In the genomic region with DNA sequence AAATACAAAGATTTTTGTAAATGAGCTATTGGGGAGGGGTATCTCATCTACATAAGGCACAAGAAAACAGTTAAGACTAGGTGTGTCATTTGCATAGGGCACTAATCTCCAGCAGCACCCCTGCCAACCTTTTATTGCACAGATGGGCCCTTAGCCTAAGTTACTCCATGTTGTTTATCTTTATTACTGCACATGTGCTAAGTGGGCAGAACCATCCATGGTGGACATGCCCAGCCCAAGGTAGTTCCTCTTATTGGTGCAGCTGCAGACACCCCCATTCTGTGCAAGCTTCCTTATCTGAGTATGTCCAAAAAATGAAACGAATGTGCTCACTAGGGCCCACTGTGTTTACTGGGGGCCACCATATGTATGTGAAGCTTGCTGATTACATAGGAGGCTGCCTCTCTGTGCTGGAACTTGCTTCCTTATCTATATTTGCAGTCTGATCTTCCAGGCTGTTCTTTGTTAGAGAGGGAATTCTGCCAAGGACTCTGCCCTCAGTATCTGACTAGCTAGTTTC, we compare ENCODE assay signal across 1 cellular context.
TF ChIP-seq lines count a peak whose summit lies in the region.

No MANE protein-coding gene starts in this region.

TF ChIP-seq in K562, 482 proteins besides CTCF, POLR2A, EP300 and RAD21 (continued from another document and continues in another):
- TF ChIP-seq, protein P1, sequence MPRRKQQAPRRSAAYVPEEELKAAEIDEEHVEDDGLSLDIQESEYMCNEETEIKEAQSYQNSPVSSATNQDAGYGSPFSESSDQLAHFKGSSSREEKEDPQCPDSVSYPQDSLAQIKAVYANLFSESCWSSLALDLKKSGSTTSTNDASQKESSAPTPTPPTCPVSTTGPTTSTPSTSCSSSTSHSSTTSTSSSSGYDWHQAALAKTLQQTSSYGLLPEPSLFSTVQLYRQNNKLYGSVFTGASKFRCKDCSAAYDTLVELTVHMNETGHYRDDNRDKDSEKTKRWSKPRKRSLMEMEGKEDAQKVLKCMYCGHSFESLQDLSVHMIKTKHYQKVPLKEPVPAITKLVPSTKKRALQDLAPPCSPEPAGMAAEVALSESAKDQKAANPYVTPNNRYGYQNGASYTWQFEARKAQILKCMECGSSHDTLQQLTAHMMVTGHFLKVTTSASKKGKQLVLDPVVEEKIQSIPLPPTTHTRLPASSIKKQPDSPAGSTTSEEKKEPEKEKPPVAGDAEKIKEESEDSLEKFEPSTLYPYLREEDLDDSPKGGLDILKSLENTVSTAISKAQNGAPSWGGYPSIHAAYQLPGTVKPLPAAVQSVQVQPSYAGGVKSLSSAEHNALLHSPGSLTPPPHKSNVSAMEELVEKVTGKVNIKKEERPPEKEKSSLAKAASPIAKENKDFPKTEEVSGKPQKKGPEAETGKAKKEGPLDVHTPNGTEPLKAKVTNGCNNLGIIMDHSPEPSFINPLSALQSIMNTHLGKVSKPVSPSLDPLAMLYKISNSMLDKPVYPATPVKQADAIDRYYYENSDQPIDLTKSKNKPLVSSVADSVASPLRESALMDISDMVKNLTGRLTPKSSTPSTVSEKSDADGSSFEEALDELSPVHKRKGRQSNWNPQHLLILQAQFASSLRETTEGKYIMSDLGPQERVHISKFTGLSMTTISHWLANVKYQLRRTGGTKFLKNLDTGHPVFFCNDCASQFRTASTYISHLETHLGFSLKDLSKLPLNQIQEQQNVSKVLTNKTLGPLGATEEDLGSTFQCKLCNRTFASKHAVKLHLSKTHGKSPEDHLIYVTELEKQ (CRISPR knock-in tag; IDR thresholded peaks at IDR 0.05): peak; percentile 90
- TF ChIP-seq ELF4 (CRISPR knock-in tag; IDR thresholded peaks at IDR 0.05) (peak; percentile 97), ZNF175 (CRISPR knock-in tag; IDR thresholded peaks at IDR 0.05; ENCODE audit: low read depth) (peak; percentile 98), NR2F6 (CRISPR knock-in tag; IDR thresholded peaks at IDR 0.05) (peak; percentile 78; the same call in 1 of the 2 replicates), GABPB1 (CRISPR knock-in tag; IDR thresholded peaks at IDR 0.05) (no peak), MTA1 (IDR thresholded peaks at IDR 0.05; ENCODE audit: borderline replicate concordance) (peak; percentile 21; the same call in 1 of the 2 replicates), PCBP2 (IDR thresholded peaks at IDR 0.05; ENCODE audit: low read depth, low read length, poor library complexity, severe bottlenecking) (no peak), GATAD2B (IDR thresholded peaks at IDR 0.05; ENCODE audit: borderline replicate concordance) (0 out of 2 replicates have a peak, but pooled peaks have one; percentile 20), TEAD1 (CRISPR knock-in tag; IDR thresholded peaks at IDR 0.05) (peak in 1 of 2 experiments; percentile 97; a peak in 2 of 4 replicates), HNRNPL (IDR thresholded peaks at IDR 0.05; ENCODE audit: low read depth, low read length) (peak; percentile 37; the same call in 1 of the 2 replicates), NCOR1 (IDR thresholded peaks at IDR 0.05) (peak; percentile 87), HMGN3 (IDR thresholded peaks at IDR 0.05; ENCODE audit: borderline replicate concordance, extremely low read depth, insufficient read length, low read depth, low read length) (no peak), FOXK2 (conservative IDR thresholded peaks at IDR 0.05 in 1 of 2, IDR thresholded peaks at IDR 0.05 in 1 of 2; ENCODE audit: low read depth in 2 of 2) (peak; percentile 55 to 68), TEAD4 (IDR thresholded peaks at IDR 0.05; ENCODE audit: low read length) (peak; percentile 93), TEAD4 (CRISPR knock-in tag; IDR thresholded peaks at IDR 0.05; ENCODE audit: borderline replicate concordance) (no peak), NFXL1 (CRISPR knock-in tag; IDR thresholded peaks at IDR 0.05) (peak; percentile 95), PRPF4 (IDR thresholded peaks at IDR 0.05; ENCODE audit: insufficient read depth, low read depth, low read length, poor library complexity, severe bottlenecking) (no peak), DDX20 (tag; IDR thresholded peaks at IDR 0.05; ENCODE audit: low read depth) (peak; percentile 86), FOSL1 (tag; conservative IDR thresholded peaks at IDR 0.05) (peak; percentile 38), MEIS2 (IDR thresholded peaks at IDR 0.05; ENCODE audit: partially characterized antibody) (no peak), CBFA2T2 (conservative IDR thresholded peaks at IDR 0.05) (peak; percentile 90), MTA2 (IDR thresholded peaks at IDR 0.05; ENCODE audit: low read depth) (peak; percentile 76), ZNF75A (CRISPR knock-in tag; IDR thresholded peaks at IDR 0.05) (peak; percentile 69; the same call in 1 of the 2 replicates), ZNF586 (CRISPR knock-in tag; conservative IDR thresholded peaks at IDR 0.05) (peak; percentile 94), SOX6 (IDR thresholded peaks at IDR 0.05) (peak; percentile 64), ZNF699 (CRISPR knock-in tag; IDR thresholded peaks at IDR 0.05; ENCODE audit: insufficient replicate concordance) (peak; percentile 43), NFIC (IDR thresholded peaks at IDR 0.05) (peak; percentile 74), FOXA3 (CRISPR knock-in tag; conservative IDR thresholded peaks at IDR 0.05 in 1 of 2, IDR thresholded peaks at IDR 0.05 in 1 of 2) (peak; percentile 89 to 93)
- TF ChIP-seq, protein P2, sequence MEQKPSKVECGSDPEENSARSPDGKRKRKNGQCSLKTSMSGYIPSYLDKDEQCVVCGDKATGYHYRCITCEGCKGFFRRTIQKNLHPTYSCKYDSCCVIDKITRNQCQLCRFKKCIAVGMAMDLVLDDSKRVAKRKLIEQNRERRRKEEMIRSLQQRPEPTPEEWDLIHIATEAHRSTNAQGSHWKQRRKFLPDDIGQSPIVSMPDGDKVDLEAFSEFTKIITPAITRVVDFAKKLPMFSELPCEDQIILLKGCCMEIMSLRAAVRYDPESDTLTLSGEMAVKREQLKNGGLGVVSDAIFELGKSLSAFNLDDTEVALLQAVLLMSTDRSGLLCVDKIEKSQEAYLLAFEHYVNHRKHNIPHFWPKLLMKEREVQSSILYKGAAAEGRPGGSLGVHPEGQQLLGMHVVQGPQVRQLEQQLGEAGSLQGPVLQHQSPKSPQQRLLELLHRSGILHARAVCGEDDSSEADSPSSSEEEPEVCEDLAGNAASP (IDR thresholded peaks at IDR 0.05): no peak
- TF ChIP-seq, protein P3, sequence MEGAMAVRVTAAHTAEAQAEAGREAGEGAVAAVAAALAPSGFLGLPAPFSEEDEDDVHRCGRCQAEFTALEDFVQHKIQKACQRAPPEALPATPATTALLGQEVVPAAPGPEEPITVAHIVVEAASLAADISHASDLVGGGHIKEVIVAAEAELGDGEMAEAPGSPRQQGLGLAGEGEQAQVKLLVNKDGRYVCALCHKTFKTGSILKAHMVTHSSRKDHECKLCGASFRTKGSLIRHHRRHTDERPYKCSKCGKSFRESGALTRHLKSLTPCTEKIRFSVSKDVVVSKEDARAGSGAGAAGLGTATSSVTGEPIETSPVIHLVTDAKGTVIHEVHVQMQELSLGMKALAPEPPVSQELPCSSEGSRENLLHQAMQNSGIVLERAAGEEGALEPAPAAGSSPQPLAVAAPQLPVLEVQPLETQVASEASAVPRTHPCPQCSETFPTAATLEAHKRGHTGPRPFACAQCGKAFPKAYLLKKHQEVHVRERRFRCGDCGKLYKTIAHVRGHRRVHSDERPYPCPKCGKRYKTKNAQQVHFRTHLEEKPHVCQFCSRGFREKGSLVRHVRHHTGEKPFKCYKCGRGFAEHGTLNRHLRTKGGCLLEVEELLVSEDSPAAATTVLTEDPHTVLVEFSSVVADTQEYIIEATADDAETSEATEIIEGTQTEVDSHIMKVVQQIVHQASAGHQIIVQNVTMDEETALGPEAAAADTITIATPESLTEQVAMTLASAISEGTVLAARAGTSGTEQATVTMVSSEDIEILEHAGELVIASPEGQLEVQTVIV (CRISPR knock-in tag; IDR thresholded peaks at IDR 0.05; ENCODE audit: borderline replicate concordance): 0 out of 2 replicates have a peak, but pooled peaks have one; percentile 52
- TF ChIP-seq, protein P4, sequence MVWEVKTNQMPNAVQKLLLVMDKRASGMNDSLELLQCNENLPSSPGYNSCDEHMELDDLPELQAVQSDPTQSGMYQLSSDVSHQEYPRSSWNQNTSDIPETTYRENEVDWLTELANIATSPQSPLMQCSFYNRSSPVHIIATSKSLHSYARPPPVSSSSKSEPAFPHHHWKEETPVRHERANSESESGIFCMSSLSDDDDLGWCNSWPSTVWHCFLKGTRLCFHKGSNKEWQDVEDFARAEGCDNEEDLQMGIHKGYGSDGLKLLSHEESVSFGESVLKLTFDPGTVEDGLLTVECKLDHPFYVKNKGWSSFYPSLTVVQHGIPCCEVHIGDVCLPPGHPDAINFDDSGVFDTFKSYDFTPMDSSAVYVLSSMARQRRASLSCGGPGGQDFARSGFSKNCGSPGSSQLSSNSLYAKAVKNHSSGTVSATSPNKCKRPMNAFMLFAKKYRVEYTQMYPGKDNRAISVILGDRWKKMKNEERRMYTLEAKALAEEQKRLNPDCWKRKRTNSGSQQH (CRISPR knock-in tag; IDR thresholded peaks at IDR 0.05): 0 out of 2 replicates have a peak, but pooled peaks have one; percentile 49
- TF ChIP-seq, protein P5, sequence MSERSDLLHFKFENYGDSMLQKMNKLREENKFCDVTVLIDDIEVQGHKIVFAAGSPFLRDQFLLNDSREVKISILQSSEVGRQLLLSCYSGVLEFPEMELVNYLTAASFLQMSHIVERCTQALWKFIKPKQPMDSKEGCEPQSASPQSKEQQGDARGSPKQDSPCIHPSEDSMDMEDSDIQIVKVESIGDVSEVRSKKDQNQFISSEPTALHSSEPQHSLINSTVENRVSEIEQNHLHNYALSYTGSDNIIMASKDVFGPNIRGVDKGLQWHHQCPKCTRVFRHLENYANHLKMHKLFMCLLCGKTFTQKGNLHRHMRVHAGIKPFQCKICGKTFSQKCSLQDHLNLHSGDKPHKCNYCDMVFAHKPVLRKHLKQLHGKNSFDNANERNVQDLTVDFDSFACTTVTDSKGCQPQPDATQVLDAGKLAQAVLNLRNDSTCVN (CRISPR knock-in tag; IDR thresholded peaks at IDR 0.05): peak; percentile 77; the same call in 1 of the 2 replicates
- TF ChIP-seq, protein P6, sequence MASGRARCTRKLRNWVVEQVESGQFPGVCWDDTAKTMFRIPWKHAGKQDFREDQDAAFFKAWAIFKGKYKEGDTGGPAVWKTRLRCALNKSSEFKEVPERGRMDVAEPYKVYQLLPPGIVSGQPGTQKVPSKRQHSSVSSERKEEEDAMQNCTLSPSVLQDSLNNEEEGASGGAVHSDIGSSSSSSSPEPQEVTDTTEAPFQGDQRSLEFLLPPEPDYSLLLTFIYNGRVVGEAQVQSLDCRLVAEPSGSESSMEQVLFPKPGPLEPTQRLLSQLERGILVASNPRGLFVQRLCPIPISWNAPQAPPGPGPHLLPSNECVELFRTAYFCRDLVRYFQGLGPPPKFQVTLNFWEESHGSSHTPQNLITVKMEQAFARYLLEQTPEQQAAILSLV (tag; IDR thresholded peaks at IDR 0.05): peak; percentile 96
